Comparison of ENCODE assay signal across 1 cellular context in the genomic region with DNA sequence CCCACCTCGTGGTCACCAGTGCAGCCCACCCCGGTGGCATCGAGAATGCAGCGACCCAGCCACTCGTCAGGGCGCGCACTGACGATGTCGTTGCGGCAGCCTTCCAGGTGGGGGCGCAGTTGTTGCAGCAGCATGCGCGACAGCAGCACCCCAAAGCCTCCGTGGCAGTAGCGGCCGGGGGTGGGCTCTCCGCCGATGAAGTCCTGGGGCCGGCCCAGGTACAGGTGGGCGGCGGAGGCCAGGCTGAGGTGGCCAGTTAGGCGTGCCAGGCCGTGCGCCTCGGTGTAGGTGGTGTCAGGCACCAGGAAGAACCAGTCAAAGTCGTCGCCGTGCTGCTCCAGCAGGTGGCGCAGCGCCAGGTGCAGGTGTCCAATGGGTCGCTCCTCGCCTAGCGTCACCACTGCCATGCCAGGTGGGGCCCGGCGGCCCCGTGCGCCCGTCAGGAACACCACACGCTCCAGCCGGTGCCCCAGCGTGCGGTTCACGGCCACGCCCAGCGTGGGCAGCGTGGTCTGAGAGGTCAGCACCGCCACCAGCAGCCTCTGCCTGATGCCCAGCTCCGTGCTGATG.
A peak's percentile ranks its signal among the peaks of the same experiment; 100 is the strongest.
TF ChIP-seq lines count a peak whose summit lies in the region.

No MANE protein-coding gene starts in this region.

TF ChIP-seq in HEK293, 187 proteins besides CTCF, POLR2A, EP300 and RAD21 (continued from another document and continues in another):
- TF ChIP-seq, protein P1, sequence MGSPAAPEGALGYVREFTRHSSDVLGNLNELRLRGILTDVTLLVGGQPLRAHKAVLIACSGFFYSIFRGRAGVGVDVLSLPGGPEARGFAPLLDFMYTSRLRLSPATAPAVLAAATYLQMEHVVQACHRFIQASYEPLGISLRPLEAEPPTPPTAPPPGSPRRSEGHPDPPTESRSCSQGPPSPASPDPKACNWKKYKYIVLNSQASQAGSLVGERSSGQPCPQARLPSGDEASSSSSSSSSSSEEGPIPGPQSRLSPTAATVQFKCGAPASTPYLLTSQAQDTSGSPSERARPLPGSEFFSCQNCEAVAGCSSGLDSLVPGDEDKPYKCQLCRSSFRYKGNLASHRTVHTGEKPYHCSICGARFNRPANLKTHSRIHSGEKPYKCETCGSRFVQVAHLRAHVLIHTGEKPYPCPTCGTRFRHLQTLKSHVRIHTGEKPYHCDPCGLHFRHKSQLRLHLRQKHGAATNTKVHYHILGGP (tag by site-specific recombination; IDR thresholded peaks at IDR 0.05) = no peak
- TF ChIP-seq BCL11B (tag by site-specific recombination; IDR thresholded peaks at IDR 0.05; ENCODE audit: low read depth) (peak; percentile 56; the same call in 1 of the 2 replicates), ZNF549 (tag by site-specific recombination; IDR thresholded peaks at IDR 0.05) (no peak), ZNF670 (tag by site-specific recombination; IDR thresholded peaks at IDR 0.05; ENCODE audit: low read depth) (no peak), ZNF677 (tag by site-specific recombination; IDR thresholded peaks at IDR 0.05) (no peak), ZNF248 (tag by site-specific recombination; IDR thresholded peaks at IDR 0.05) (no peak), ZNF792 (tag by site-specific recombination; IDR thresholded peaks at IDR 0.05) (no peak), ZNF521 (tag by site-specific recombination; IDR thresholded peaks at IDR 0.05) (no peak), ZNF707 (tag by site-specific recombination; IDR thresholded peaks at IDR 0.05) (no peak), ZNF555 (tag by site-specific recombination; conservative IDR thresholded peaks at IDR 0.05) (no peak), FEZF1 (tag by site-specific recombination; IDR thresholded peaks at IDR 0.05) (no peak), ZFP37 (tag by site-specific recombination; IDR thresholded peaks at IDR 0.05) (peak; percentile 90), ZNF610 (tag by site-specific recombination; IDR thresholded peaks at IDR 0.05; ENCODE audit: borderline replicate concordance) (peak; percentile 30; the same call in 1 of the 2 replicates), ZNF391 (tag by site-specific recombination; IDR thresholded peaks at IDR 0.05; ENCODE audit: borderline replicate concordance, low read depth) (peak; percentile 83; the same call in 1 of the 2 replicates), ZIC2 (tag by site-specific recombination; IDR thresholded peaks at IDR 0.05) (0 out of 2 replicates have a peak, but pooled peaks have one; percentile 25), ZNF791 (tag by site-specific recombination; IDR thresholded peaks at IDR 0.05) (no peak), ZFP3 (tag by site-specific recombination; IDR thresholded peaks at IDR 0.05; ENCODE audit: low read depth) (no peak), OSR2 (tag by site-specific recombination; IDR thresholded peaks at IDR 0.05) (peak; percentile 35), ZNF621 (tag by site-specific recombination; IDR thresholded peaks at IDR 0.05) (no peak), ZFP69B (tag by site-specific recombination; IDR thresholded peaks at IDR 0.05) (peak; percentile 98), ZNF510 (tag by site-specific recombination; IDR thresholded peaks at IDR 0.05; ENCODE audit: insufficient replicate concordance) (no peak), ZNF175 (tag by site-specific recombination; IDR thresholded peaks at IDR 0.05) (no peak), SETDB1 (IDR thresholded peaks at IDR 0.05; ENCODE audit: insufficient read length, low read length) (no peak), ZNF335 (tag by site-specific recombination; conservative IDR thresholded peaks at IDR 0.05) (peak; percentile 47; the same call in 1 of the 2 replicates), ZEB2 (tag by site-specific recombination; IDR thresholded peaks at IDR 0.05) (peak; percentile 96), RBAK (tag by site-specific recombination; IDR thresholded peaks at IDR 0.05) (no peak), ZNF19 (tag by site-specific recombination; IDR thresholded peaks at IDR 0.05; ENCODE audit: low read depth) (no peak)
- TF ChIP-seq, protein P2, sequence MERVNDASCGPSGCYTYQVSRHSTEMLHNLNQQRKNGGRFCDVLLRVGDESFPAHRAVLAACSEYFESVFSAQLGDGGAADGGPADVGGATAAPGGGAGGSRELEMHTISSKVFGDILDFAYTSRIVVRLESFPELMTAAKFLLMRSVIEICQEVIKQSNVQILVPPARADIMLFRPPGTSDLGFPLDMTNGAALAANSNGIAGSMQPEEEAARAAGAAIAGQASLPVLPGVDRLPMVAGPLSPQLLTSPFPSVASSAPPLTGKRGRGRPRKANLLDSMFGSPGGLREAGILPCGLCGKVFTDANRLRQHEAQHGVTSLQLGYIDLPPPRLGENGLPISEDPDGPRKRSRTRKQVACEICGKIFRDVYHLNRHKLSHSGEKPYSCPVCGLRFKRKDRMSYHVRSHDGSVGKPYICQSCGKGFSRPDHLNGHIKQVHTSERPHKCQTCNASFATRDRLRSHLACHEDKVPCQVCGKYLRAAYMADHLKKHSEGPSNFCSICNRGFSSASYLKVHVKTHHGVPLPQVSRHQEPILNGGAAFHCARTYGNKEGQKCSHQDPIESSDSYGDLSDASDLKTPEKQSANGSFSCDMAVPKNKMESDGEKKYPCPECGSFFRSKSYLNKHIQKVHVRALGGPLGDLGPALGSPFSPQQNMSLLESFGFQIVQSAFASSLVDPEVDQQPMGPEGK (tag by site-specific recombination; IDR thresholded peaks at IDR 0.05) = peak; percentile 69
- TF ChIP-seq, protein P3, sequence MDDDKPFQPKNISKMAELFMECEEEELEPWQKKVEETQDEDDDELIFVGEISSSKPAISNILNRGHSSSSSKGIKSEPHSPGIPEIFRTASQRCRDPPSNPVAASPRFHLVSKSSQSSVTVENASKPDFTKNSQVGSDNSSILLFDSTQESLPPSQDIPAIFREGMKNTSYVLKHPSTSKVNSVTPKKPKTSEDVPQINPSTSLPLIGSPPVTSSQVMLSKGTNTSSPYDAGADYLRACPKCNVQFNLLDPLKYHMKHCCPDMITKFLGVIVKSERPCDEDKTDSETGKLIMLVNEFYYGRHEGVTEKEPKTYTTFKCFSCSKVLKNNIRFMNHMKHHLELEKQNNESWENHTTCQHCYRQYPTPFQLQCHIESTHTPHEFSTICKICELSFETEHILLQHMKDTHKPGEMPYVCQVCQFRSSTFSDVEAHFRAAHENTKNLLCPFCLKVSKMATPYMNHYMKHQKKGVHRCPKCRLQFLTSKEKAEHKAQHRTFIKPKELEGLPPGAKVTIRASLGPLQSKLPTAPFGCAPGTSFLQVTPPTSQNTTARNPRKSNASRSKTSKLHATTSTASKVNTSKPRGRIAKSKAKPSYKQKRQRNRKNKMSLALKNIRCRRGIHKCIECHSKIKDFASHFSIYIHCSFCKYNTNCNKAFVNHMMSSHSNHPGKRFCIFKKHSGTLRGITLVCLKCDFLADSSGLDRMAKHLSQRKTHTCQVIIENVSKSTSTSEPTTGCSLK (tag by site-specific recombination; IDR thresholded peaks at IDR 0.05) = no peak
- TF ChIP-seq, protein P4, sequence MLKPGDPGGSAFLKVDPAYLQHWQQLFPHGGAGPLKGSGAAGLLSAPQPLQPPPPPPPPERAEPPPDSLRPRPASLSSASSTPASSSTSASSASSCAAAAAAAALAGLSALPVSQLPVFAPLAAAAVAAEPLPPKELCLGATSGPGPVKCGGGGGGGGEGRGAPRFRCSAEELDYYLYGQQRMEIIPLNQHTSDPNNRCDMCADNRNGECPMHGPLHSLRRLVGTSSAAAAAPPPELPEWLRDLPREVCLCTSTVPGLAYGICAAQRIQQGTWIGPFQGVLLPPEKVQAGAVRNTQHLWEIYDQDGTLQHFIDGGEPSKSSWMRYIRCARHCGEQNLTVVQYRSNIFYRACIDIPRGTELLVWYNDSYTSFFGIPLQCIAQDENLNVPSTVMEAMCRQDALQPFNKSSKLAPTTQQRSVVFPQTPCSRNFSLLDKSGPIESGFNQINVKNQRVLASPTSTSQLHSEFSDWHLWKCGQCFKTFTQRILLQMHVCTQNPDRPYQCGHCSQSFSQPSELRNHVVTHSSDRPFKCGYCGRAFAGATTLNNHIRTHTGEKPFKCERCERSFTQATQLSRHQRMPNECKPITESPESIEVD (tag by site-specific recombination; IDR thresholded peaks at IDR 0.05) = no peak
- TF ChIP-seq, protein P5, sequence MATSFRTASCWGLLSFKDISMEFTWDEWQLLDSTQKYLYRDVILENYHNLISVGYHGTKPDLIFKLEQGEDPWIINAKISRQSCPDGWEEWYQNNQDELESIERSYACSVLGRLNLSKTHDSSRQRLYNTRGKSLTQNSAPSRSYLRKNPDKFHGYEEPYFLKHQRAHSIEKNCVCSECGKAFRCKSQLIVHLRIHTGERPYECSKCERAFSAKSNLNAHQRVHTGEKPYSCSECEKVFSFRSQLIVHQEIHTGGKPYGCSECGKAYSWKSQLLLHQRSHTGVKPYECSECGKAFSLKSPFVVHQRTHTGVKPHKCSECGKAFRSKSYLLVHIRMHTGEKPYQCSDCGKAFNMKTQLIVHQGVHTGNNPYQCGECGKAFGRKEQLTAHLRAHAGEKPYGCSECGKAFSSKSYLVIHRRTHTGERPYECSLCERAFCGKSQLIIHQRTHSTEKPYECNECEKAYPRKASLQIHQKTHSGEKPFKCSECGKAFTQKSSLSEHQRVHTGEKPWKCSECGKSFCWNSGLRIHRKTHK (tag by site-specific recombination; IDR thresholded peaks at IDR 0.05) = no peak
- TF ChIP-seq, protein P6, sequence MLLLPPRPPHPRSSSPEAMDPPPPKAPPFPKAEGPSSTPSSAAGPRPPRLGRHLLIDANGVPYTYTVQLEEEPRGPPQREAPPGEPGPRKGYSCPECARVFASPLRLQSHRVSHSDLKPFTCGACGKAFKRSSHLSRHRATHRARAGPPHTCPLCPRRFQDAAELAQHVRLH (tag by site-specific recombination; IDR thresholded peaks at IDR 0.05) = peak; percentile 45; the same call in 1 of the 2 replicates
- TF ChIP-seq, protein P7, sequence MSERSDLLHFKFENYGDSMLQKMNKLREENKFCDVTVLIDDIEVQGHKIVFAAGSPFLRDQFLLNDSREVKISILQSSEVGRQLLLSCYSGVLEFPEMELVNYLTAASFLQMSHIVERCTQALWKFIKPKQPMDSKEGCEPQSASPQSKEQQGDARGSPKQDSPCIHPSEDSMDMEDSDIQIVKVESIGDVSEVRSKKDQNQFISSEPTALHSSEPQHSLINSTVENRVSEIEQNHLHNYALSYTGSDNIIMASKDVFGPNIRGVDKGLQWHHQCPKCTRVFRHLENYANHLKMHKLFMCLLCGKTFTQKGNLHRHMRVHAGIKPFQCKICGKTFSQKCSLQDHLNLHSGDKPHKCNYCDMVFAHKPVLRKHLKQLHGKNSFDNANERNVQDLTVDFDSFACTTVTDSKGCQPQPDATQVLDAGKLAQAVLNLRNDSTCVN (tag by site-specific recombination; optimal IDR thresholded peaks at IDR 0.05) = peak; percentile 54
- TF ChIP-seq, protein P8, sequence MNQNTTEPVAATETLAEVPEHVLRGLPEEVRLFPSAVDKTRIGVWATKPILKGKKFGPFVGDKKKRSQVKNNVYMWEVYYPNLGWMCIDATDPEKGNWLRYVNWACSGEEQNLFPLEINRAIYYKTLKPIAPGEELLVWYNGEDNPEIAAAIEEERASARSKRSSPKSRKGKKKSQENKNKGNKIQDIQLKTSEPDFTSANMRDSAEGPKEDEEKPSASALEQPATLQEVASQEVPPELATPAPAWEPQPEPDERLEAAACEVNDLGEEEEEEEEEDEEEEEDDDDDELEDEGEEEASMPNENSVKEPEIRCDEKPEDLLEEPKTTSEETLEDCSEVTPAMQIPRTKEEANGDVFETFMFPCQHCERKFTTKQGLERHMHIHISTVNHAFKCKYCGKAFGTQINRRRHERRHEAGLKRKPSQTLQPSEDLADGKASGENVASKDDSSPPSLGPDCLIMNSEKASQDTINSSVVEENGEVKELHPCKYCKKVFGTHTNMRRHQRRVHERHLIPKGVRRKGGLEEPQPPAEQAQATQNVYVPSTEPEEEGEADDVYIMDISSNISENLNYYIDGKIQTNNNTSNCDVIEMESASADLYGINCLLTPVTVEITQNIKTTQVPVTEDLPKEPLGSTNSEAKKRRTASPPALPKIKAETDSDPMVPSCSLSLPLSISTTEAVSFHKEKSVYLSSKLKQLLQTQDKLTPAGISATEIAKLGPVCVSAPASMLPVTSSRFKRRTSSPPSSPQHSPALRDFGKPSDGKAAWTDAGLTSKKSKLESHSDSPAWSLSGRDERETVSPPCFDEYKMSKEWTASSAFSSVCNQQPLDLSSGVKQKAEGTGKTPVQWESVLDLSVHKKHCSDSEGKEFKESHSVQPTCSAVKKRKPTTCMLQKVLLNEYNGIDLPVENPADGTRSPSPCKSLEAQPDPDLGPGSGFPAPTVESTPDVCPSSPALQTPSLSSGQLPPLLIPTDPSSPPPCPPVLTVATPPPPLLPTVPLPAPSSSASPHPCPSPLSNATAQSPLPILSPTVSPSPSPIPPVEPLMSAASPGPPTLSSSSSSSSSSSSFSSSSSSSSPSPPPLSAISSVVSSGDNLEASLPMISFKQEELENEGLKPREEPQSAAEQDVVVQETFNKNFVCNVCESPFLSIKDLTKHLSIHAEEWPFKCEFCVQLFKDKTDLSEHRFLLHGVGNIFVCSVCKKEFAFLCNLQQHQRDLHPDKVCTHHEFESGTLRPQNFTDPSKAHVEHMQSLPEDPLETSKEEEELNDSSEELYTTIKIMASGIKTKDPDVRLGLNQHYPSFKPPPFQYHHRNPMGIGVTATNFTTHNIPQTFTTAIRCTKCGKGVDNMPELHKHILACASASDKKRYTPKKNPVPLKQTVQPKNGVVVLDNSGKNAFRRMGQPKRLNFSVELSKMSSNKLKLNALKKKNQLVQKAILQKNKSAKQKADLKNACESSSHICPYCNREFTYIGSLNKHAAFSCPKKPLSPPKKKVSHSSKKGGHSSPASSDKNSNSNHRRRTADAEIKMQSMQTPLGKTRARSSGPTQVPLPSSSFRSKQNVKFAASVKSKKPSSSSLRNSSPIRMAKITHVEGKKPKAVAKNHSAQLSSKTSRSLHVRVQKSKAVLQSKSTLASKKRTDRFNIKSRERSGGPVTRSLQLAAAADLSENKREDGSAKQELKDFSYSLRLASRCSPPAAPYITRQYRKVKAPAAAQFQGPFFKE (tag by site-specific recombination; IDR thresholded peaks at IDR 0.05; ENCODE audit: borderline replicate concordance) = peak; percentile 70; the same call in 1 of the 2 replicates
- TF ChIP-seq, protein P9, sequence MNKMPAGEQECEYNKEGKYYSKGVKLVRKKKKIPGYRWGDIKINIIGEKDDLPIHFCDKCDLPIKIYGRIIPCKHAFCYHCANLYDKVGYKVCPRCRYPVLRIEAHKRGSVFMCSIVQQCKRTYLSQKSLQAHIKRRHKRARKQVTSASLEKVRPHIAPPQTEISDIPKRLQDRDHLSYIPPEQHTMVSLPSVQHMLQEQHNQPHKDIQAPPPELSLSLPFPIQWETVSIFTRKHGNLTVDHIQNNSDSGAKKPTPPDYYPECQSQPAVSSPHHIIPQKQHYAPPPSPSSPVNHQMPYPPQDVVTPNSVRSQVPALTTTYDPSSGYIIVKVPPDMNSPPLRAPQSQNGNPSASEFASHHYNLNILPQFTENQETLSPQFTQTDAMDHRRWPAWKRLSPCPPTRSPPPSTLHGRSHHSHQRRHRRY (tag by site-specific recombination; IDR thresholded peaks at IDR 0.05) = no peak
- TF ChIP-seq, protein P10, sequence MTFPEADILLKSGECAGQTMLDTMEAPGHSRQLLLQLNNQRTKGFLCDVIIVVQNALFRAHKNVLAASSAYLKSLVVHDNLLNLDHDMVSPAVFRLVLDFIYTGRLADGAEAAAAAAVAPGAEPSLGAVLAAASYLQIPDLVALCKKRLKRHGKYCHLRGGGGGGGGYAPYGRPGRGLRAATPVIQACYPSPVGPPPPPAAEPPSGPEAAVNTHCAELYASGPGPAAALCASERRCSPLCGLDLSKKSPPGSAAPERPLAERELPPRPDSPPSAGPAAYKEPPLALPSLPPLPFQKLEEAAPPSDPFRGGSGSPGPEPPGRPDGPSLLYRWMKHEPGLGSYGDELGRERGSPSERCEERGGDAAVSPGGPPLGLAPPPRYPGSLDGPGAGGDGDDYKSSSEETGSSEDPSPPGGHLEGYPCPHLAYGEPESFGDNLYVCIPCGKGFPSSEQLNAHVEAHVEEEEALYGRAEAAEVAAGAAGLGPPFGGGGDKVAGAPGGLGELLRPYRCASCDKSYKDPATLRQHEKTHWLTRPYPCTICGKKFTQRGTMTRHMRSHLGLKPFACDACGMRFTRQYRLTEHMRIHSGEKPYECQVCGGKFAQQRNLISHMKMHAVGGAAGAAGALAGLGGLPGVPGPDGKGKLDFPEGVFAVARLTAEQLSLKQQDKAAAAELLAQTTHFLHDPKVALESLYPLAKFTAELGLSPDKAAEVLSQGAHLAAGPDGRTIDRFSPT (tag by site-specific recombination; IDR thresholded peaks at IDR 0.05) = peak; percentile 87
